In the genomic region with DNA sequence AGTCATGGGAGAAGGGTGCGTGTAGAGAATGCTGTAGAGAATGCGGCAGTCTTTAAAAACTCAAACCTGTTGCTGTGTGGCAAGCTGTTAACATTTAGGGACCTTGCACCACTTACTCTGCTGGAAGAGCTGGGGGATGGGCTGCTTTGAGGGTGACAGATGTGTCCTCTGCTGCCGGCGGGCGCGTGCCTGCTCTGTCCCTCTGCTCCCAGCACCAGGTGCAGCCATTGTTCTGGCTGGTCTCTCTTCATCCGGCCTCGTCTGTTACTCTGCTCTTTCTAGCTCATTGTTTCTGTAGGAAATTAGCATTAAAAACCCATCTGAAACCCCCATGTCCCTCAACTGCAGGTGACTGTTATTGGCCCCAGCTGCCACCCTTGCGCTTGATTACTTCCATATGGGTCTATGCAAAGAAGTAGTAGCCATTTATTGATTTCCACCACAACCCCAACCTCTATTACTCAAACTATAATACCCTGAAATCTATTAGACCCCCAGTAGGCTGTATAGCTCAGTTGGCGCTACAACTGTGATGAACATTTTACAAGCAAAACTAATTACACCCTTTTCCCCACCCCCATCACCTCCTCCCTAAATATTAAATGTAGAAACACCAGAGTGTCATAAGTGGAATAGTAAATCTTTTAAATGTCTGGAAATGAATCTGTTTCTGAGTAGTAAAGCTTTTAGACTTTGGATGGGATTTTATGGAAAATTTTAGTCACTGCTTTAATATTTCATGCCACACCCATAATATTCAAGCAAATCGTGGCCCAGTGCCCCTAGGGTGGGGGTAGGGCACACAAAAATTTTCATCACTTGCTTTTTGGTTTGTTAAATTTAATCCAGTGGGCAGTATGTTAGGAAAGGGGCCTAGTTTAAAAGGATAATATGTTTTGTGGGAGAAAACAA, we compare ENCODE assay signal across 9 cellular contexts.
DNase-seq lines count a peak whose midpoint lies in the region; ATAC-seq and TF ChIP-seq lines count a peak whose summit lies in the region.
"Had no signal": no experiment of that assay in that cellular context is flagged by ENCODE, and none has a peak within 500 bp of the region (broad histone marks: within the 10 kb centered on the region; RNA-seq: fewer than 3 reads in every experiment).

No MANE protein-coding gene starts in this region.

- H3K36me3 ChIP-seq in body of pancreas (replicated peaks in 1 of 2; ENCODE audit: insufficient read depth in 1 of 2, low read depth in 2 of 2) (no peaks in the 10 kb centered on the region), mucosa of descending colon (ENCODE audit: low read depth) (no peaks in the 10 kb centered on the region)

- H3K4me3 ChIP-seq in body of pancreas (no peak overlapping the region), mucosa of descending colon (no peak overlapping the region)
- H3K4me3 ChIP-seq: lung had no signal

- H3K4me1 ChIP-seq in body of pancreas (peaks cover 26% of the 10 kb centered on the region), mucosa of descending colon (ENCODE audit: low read depth) (peaks cover 23% of the 10 kb centered on the region)

- no peak for TF ChIP-seq POLR2A in body of pancreas (IDR thresholded peaks at IDR 0.05)

- 76 to 85% methylated on average over 11 of the region's 11 CpGs for WGBS in body of pancreas, 2 donors

- TF ChIP-seq CTCF in body of pancreas (IDR thresholded peaks at IDR 0.05): no peak
- TF ChIP-seq CTCF in mucosa of descending colon (IDR thresholded peaks at IDR 0.05): no peak

- ATAC-seq in body of pancreas (no peak), mucosa of descending colon (peak; percentile 32), HG02588 (IDR thresholded peaks at IDR 0.05; ENCODE audit: unreplicated experiment) (no peak), GM21717 (IDR thresholded peaks at IDR 0.05; ENCODE audit: unreplicated experiment) (no peak)

- peak; percentile 91 for DNase-seq in DMS 273 treated with DMSO at 0.1 percent for 48 hours (lab: John Stamatoyannopoulos, UW)
- peak; percentile 84 to 88 for DNase-seq in NCI-H187 (lab: John Stamatoyannopoulos, UW)
- DNase-seq in body of pancreas: peak in 3 of 4 donors; percentile 27 to 40 (median 33)
- no peak for DNase-seq in mucosa of descending colon
- DNase-seq in stimulated activated CD4-positive, alpha-beta T cell treated with anti-CD3 and anti-CD28 coated beads, Interleukin-2, amount 100 ng/mL, for 48 hours: no peak
- DNase-seq in activated CD4-positive, CD25-positive, alpha-beta regulatory T cell (lab: John Stamatoyannopoulos, UW): no peak

- H3K27ac ChIP-seq in body of pancreas: no peak overlapping the region

- H3K9me3 ChIP-seq in body of pancreas (no peaks in the 10 kb centered on the region), mucosa of descending colon (no peaks in the 10 kb centered on the region)

- intact Hi-C loops in body of pancreas (cut with DNase I) (no loop called here), mucosa of descending colon (cut with DNase I, micrococcal nuclease) (no loop called here)

- H3K27me3 ChIP-seq in body of pancreas: no peaks in the 10 kb centered on the region

Comparison
In these comparisons a context has a peak if more than half of its experiments do, and no peak if none do; other contexts are left out.
1. DNase-seq: peak in DMS 273 treated with DMSO at 0.1 percent for 48 hours (single experiment), NCI-H187 (2 of 2) and body of pancreas (3 of 4); none in mucosa of descending colon (0 of 3), stimulated activated CD4-positive, alpha-beta T cell treated with anti-CD3 and anti-CD28 coated beads, Interleukin-2, amount 100 ng/mL, for 48 hours (0 of 2) and activated CD4-positive, CD25-positive, alpha-beta regulatory T cell (0 of 4).